In the genomic region with DNA sequence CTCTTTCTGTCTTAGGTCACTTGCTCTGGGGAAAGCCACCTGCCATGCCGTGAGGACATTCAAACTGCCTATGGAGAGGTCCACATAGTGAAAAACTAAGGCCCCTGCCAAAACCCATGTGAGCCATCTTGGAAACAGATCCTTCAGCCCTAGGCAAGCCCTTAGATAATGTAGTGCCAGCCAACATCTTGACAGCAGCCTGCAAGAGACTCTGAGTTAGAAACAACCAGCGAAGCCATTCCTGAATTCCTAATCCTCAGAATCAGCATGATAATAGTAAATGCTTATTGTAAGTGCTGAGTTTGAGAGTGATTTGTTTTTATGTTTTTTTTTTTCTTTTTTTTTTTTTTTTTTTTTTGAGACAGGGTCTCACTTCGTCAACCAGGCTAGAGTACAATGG, we compare ENCODE assay signal across 1 cellular context.
TF ChIP-seq lines count a peak whose summit lies in the region.

No MANE protein-coding gene starts in this region.

TF ChIP-seq in GM23338, 12 proteins besides CTCF, POLR2A, EP300 and RAD21 (continued from another document):
- TF ChIP-seq, protein P1, sequence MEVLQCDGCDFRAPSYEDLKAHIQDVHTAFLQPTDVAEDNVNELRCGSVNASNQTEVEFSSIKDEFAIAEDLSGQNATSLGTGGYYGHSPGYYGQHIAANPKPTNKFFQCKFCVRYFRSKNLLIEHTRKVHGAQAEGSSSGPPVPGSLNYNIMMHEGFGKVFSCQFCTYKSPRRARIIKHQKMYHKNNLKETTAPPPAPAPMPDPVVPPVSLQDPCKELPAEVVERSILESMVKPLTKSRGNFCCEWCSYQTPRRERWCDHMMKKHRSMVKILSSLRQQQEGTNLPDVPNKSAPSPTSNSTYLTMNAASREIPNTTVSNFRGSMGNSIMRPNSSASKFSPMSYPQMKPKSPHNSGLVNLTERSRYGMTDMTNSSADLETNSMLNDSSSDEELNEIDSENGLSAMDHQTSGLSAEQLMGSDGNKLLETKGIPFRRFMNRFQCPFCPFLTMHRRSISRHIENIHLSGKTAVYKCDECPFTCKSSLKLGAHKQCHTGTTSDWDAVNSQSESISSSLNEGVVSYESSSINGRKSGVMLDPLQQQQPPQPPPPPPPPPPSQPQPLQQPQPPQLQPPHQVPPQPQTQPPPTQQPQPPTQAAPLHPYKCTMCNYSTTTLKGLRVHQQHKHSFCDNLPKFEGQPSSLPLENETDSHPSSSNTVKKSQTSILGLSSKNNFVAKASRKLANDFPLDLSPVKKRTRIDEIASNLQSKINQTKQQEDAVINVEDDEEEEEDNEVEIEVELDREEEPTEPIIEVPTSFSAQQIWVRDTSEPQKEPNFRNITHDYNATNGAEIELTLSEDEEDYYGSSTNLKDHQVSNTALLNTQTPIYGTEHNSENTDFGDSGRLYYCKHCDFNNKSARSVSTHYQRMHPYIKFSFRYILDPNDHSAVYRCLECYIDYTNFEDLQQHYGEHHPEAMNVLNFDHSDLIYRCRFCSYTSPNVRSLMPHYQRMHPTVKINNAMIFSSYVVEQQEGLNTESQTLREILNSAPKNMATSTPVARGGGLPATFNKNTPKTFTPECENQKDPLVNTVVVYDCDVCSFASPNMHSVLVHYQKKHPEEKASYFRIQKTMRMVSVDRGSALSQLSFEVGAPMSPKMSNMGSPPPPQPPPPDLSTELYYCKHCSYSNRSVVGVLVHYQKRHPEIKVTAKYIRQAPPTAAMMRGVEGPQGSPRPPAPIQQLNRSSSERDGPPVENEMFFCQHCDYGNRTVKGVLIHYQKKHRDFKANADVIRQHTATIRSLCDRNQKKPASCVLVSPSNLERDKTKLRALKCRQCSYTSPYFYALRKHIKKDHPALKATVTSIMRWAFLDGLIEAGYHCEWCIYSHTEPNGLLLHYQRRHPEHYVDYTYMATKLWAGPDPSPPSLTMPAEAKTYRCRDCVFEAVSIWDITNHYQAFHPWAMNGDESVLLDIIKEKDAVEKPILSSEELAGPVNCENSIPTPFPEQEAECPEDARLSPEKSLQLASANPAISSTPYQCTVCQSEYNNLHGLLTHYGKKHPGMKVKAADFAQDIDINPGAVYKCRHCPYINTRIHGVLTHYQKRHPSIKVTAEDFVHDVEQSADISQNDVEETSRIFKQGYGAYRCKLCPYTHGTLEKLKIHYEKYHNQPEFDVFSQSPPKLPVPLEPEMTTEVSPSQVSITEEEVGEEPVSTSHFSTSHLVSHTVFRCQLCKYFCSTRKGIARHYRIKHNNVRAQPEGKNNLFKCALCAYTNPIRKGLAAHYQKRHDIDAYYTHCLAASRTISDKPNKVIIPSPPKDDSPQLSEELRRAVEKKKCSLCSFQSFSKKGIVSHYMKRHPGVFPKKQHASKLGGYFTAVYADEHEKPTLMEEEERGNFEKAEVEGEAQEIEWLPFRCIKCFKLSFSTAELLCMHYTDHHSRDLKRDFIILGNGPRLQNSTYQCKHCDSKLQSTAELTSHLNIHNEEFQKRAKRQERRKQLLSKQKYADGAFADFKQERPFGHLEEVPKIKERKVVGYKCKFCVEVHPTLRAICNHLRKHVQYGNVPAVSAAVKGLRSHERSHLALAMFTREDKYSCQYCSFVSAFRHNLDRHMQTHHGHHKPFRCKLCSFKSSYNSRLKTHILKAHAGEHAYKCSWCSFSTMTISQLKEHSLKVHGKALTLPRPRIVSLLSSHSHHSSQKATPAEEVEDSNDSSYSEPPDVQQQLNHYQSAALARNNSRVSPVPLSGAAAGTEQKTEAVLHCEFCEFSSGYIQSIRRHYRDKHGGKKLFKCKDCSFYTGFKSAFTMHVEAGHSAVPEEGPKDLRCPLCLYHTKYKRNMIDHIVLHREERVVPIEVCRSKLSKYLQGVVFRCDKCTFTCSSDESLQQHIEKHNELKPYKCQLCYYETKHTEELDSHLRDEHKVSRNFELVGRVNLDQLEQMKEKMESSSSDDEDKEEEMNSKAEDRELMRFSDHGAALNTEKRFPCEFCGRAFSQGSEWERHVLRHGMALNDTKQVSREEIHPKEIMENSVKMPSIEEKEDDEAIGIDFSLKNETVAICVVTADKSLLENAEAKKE (CRISPR knock-in tag; IDR thresholded peaks at IDR 0.05): no peak
